16 cellular contexts compared by ENCODE assay signal in the genomic region with DNA sequence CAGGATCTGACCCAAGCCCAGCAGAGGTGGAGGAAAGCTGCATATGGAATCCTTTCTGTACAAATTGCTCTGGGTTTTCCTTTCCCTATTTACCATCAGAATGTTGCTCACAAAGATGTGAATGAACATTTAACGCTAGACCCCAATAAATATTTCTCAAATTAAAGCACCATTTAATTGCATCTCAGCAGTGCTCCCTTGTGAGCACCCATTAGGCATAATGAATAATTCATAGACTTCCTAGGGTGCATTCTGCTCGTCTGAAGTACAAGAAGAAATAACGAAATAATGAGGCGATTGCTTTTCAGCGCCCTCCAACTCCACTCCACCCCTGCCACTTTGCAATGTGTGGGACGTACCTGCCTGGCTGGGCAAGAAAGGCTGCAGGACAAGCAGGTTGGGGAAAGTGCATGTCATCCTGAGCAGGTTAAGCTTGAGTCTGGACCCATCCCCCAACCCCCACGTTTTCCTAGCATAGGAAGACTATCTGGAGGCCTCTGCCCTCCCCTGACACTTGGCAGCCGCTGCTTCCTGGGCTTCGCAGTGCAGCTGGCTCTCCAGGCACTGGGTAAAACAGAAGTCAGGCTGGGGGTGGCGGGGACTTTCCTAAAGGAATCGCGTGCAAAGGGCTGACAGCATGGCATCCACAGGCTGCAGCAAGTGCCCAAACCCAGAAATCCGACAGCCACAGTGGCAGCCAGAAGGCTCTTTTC.
A peak's percentile ranks its signal among the peaks of the same experiment; 100 is the strongest.
DNase-seq lines count a peak whose midpoint lies in the region; ATAC-seq and TF ChIP-seq lines count a peak whose summit lies in the region.
"Had no signal": no experiment of that assay in that cellular context is flagged by ENCODE, and none has a peak within 500 bp of the region (broad histone marks: within the 10 kb centered on the region; RNA-seq: fewer than 3 reads in every experiment).

No MANE protein-coding gene starts in this region.

- TF ChIP-seq POLR2A in testis (IDR thresholded peaks at IDR 0.05) = no peak

- TF ChIP-seq CTCF in left ventricle myocardium inferior (IDR thresholded peaks at IDR 0.05; ENCODE audit: borderline replicate concordance) = no peak
- no peak for TF ChIP-seq CTCF in testis (IDR thresholded peaks at IDR 0.05)

- DNase-seq in NCI-H82 (lab: John Stamatoyannopoulos, UW) (peak; percentile 5), NCI-H82 treated with DMSO at 0.1 percent for 48 hours (lab: John Stamatoyannopoulos, UW; ENCODE audit: unreplicated experiment) (no peak), SK-N-MC (ENCODE audit: low read depth, low spot score) (peak; percentile 24), left ventricle myocardium inferior (peak; percentile 30), testis (peak; percentile 33), amniotic stem cell (lab: John Stamatoyannopoulos, UW) (no peak)
- DNase-seq in effector CD4-positive, alpha-beta T cell = no peak
- DNase-seq: activated CD4-positive, alpha-beta T cell treated with anti-CD3 and anti-CD28 coated beads, Interleukin-2, amount 50 U/mL, for 1 hour; activated naive CD4-positive, alpha-beta T cell treated with anti-CD3 and anti-CD28 coated beads for 36 hours; dermis blood vessel endothelial cell; NCI-H1930 had no signal

- H3K27ac ChIP-seq in SK-N-MC (no peak overlapping the region), left ventricle myocardium inferior (replicated peaks) (no peak overlapping the region), testis (no peak overlapping the region)
- H3K27ac ChIP-seq: A549, neutrophil, SJSA1 had no signal

- intact Hi-C loops in left ventricle myocardium inferior (cut with micrococcal nuclease) (no loop called here), testis (cut with DNase I; ENCODE audit: low total_unique reads) (no loop called here)

- WGBS in testis, 2 donors = 54 to 56% methylated on average over 9 to 13 of the region's 13 CpGs

- no peaks in the 10 kb centered on the region for H3K27me3 ChIP-seq in left ventricle myocardium inferior (ENCODE audit: low read depth)
- H3K27me3 ChIP-seq in testis = no peaks in the 10 kb centered on the region
- H3K27me3 ChIP-seq: neutrophil, SJSA1 had no signal

- H3K9me3 ChIP-seq in SK-N-MC (ENCODE audit: low read depth, low read length) (no peaks in the 10 kb centered on the region), left ventricle myocardium inferior (replicated peaks) (no peaks in the 10 kb centered on the region), testis (no peaks in the 10 kb centered on the region)
- H3K9me3 ChIP-seq: A549, neutrophil, SJSA1 had no signal

- H3K4me1 ChIP-seq in left ventricle myocardium inferior = peaks cover 4% of the 10 kb centered on the region
- H3K4me1 ChIP-seq in testis = no peaks in the 10 kb centered on the region
- H3K4me1 ChIP-seq: A549, SJSA1 had no signal

- peak overlapping the region; percentile 59 for H3K4me3 ChIP-seq in SK-N-MC
- H3K4me3 ChIP-seq in left ventricle myocardium inferior = no peak overlapping the region
- H3K4me3 ChIP-seq in testis = no peak overlapping the region
- H3K4me3 ChIP-seq: A549, SJSA1 had no signal

- no peak for ATAC-seq in HG03045 (IDR thresholded peaks at IDR 0.05; ENCODE audit: unreplicated experiment)
- ATAC-seq: A549, HCT116 had no signal

- H3K9ac ChIP-seq in SK-N-MC (ENCODE audit: insufficient read length) = no peak overlapping the region

- H3K36me3 ChIP-seq in SK-N-MC (ENCODE audit: insufficient read depth, low read length) (no peaks in the 10 kb centered on the region), left ventricle myocardium inferior (no peaks in the 10 kb centered on the region), testis (ENCODE audit: low read depth, missing control alignments) (no peaks in the 10 kb centered on the region)
- H3K36me3 ChIP-seq: neutrophil, SJSA1 had no signal

Comparison
In these comparisons a context has a peak if more than half of its experiments do, and no peak if none do; other contexts are left out.
1. DNase-seq: peak in NCI-H82 (single experiment), SK-N-MC (single experiment), left ventricle myocardium inferior (single experiment) and testis (single experiment); none in NCI-H82 treated with DMSO at 0.1 percent for 48 hours (single experiment), effector CD4-positive, alpha-beta T cell (single experiment) and amniotic stem cell (single experiment).